1 cellular context compared by ENCODE assay signal in the genomic region with DNA sequence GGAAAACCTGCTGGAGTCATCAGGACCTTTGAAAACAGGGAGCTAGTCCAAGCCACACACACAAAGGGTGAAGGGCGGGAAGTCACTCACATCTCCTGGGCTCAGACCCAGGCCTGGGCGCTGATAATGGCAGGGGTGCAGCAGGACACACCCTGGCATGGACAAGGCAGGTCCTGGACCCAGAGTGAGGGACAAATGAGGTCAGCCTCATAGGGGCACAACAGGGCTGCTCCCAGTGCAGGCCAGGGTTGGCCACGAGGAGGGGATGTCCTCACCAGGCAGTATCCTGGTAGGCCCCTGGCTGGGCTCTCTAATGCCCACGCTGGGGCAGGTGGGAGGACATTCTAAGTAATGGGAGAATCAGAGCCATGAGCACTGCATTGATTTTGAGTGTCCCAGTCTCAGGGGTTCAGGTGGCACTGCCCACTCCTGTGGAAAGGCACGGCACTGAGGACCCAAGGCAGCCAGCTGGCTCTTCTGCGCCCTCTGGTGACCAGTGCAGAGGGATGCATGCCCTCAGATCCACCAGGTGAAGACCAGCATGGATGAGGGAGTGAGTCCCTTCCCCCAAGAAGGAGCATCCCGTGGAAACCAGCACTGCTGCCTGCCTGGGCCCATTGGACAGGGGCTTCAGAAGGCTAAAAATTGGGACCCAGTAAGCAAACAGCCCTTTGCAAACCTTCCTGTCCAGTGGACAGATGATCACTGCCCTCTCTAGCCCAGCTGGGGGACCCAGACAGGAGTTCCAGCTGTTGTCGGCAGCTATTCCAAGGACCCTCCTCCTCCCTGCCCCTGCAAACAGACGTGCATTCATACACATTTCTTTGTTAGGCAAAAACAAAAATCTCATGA.
TF ChIP-seq lines count a peak whose summit lies in the region.

No MANE protein-coding gene starts in this region.

TF ChIP-seq in HepG2, 621 proteins besides CTCF, POLR2A, EP300 and RAD21 (continued from another document and continues in another):
- TF ChIP-seq ZFP91 (CRISPR knock-in tag; IDR thresholded peaks at IDR 0.05; ENCODE audit: borderline replicate concordance) (peak; percentile 38; the same call in 1 of the 2 replicates), HOXA3 (CRISPR knock-in tag; IDR thresholded peaks at IDR 0.05) (peak; percentile 45; the same call in 1 of the 2 replicates), POLR2AphosphoS2 (IDR thresholded peaks at IDR 0.05; ENCODE audit: low read depth, low read length) (no peak), MLLT10 (CRISPR knock-in tag; IDR thresholded peaks at IDR 0.05) (no peak), NRL (CRISPR knock-in tag; IDR thresholded peaks at IDR 0.05; ENCODE audit: borderline replicate concordance) (peak; percentile 75; the same call in 1 of the 2 replicates), SPEN (CRISPR knock-in tag; IDR thresholded peaks at IDR 0.05; ENCODE audit: low read depth) (no peak; the same call in 1 of the 2 replicates), AKAP8 (CRISPR knock-in tag; IDR thresholded peaks at IDR 0.05) (0 out of 2 replicates have a peak, but pooled peaks have one; percentile 44), FOXA3 (CRISPR knock-in tag; IDR thresholded peaks at IDR 0.05) (0 out of 2 replicates have a peak, but pooled peaks have one; percentile 13), ZNF687 (CRISPR knock-in tag; IDR thresholded peaks at IDR 0.05) (peak; percentile 77), SKI (IDR thresholded peaks at IDR 0.05; ENCODE audit: partially characterized antibody) (peak; percentile 29), KLF16 (CRISPR knock-in tag; IDR thresholded peaks at IDR 0.05) (0 out of 4 replicates have a peak, but pooled peaks of 1 of the 2 experiments have one; percentile 39), ZBTB7B (CRISPR knock-in tag; IDR thresholded peaks at IDR 0.05) (0 out of 2 replicates have a peak, but pooled peaks have one; percentile 62), MXD4 (CRISPR knock-in tag; IDR thresholded peaks at IDR 0.05) (0 out of 2 replicates have a peak, but pooled peaks have one; percentile 21), ZBTB7A (CRISPR knock-in tag; IDR thresholded peaks at IDR 0.05) (no peak), MIER3 (CRISPR knock-in tag; IDR thresholded peaks at IDR 0.05; ENCODE audit: borderline replicate concordance) (0 out of 2 replicates have a peak, but pooled peaks have one; percentile 49), IKZF5 (CRISPR knock-in tag; IDR thresholded peaks at IDR 0.05) (peak; percentile 28; the same call in 1 of the 2 replicates), ZBTB38 (CRISPR knock-in tag; IDR thresholded peaks at IDR 0.05) (0 out of 2 replicates have a peak, but pooled peaks have one; percentile 21), ZNF7 (CRISPR knock-in tag; IDR thresholded peaks at IDR 0.05) (no peak), ZNF512B (CRISPR knock-in tag; IDR thresholded peaks at IDR 0.05; ENCODE audit: borderline replicate concordance) (no peak), NR2F6 (IDR thresholded peaks at IDR 0.05) (no peak), NR2F6 (CRISPR knock-in tag; IDR thresholded peaks at IDR 0.05) (peak; percentile 54; the same call in 1 of the 2 replicates), MAX (IDR thresholded peaks at IDR 0.05) (peak; percentile 52; the same call in 1 of the 2 replicates), SOX6 (IDR thresholded peaks at IDR 0.05) (no peak), SOX6 (CRISPR knock-in tag; IDR thresholded peaks at IDR 0.05) (no peak), ERF (CRISPR knock-in tag; IDR thresholded peaks at IDR 0.05) (peak; percentile 47; the same call in 1 of the 2 replicates), THAP11 (CRISPR knock-in tag; IDR thresholded peaks at IDR 0.05) (peak; percentile 63; the same call in 1 of the 2 replicates), ZNF234 (CRISPR knock-in tag; conservative IDR thresholded peaks at IDR 0.05) (no peak), ARNT2 (CRISPR knock-in tag; IDR thresholded peaks at IDR 0.05; ENCODE audit: low read depth) (no peak), ATF7 (IDR thresholded peaks at IDR 0.05) (no peak), ATF7 (CRISPR knock-in tag; IDR thresholded peaks at IDR 0.05) (no peak), ZFX (CRISPR knock-in tag; IDR thresholded peaks at IDR 0.05; ENCODE audit: low read depth) (peak; percentile 60), ELF1 (CRISPR knock-in tag; IDR thresholded peaks at IDR 0.05) (peak; percentile 11; the same call in 1 of the 2 replicates), JUN (CRISPR knock-in tag; IDR thresholded peaks at IDR 0.05) (no peak), TERF1 (CRISPR knock-in tag; IDR thresholded peaks at IDR 0.05) (no peak), TGIF2 (CRISPR knock-in tag; IDR thresholded peaks at IDR 0.05) (0 out of 2 replicates have a peak, but pooled peaks have one; percentile 33)
- TF ChIP-seq, protein P1, sequence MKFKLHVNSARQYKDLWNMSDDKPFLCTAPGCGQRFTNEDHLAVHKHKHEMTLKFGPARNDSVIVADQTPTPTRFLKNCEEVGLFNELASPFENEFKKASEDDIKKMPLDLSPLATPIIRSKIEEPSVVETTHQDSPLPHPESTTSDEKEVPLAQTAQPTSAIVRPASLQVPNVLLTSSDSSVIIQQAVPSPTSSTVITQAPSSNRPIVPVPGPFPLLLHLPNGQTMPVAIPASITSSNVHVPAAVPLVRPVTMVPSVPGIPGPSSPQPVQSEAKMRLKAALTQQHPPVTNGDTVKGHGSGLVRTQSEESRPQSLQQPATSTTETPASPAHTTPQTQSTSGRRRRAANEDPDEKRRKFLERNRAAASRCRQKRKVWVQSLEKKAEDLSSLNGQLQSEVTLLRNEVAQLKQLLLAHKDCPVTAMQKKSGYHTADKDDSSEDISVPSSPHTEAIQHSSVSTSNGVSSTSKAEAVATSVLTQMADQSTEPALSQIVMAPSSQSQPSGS (CRISPR knock-in tag; IDR thresholded peaks at IDR 0.05) = 0 out of 2 replicates have a peak, but pooled peaks have one; percentile 19
- TF ChIP-seq, protein P2, sequence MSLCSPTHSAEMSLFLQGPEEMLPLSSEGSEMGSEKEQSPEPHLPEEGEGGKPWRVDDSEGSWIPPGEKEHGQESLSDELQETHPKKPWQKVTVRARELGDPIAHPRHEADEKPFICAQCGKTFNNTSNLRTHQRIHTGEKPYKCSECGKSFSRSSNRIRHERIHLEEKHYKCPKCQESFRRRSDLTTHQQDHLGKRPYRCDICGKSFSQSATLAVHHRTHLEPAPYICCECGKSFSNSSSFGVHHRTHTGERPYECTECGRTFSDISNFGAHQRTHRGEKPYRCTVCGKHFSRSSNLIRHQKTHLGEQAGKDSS (CRISPR knock-in tag; IDR thresholded peaks at IDR 0.05; ENCODE audit: borderline replicate concordance, low read depth) = peak; percentile 30; the same call in 1 of the 2 replicates
- TF ChIP-seq, protein P3, sequence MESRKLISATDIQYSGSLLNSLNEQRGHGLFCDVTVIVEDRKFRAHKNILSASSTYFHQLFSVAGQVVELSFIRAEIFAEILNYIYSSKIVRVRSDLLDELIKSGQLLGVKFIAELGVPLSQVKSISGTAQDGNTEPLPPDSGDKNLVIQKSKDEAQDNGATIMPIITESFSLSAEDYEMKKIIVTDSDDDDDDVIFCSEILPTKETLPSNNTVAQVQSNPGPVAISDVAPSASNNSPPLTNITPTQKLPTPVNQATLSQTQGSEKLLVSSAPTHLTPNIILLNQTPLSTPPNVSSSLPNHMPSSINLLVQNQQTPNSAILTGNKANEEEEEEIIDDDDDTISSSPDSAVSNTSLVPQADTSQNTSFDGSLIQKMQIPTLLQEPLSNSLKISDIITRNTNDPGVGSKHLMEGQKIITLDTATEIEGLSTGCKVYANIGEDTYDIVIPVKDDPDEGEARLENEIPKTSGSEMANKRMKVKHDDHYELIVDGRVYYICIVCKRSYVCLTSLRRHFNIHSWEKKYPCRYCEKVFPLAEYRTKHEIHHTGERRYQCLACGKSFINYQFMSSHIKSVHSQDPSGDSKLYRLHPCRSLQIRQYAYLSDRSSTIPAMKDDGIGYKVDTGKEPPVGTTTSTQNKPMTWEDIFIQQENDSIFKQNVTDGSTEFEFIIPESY (CRISPR knock-in tag; IDR thresholded peaks at IDR 0.05) = peak; percentile 67
- TF ChIP-seq, protein P4, sequence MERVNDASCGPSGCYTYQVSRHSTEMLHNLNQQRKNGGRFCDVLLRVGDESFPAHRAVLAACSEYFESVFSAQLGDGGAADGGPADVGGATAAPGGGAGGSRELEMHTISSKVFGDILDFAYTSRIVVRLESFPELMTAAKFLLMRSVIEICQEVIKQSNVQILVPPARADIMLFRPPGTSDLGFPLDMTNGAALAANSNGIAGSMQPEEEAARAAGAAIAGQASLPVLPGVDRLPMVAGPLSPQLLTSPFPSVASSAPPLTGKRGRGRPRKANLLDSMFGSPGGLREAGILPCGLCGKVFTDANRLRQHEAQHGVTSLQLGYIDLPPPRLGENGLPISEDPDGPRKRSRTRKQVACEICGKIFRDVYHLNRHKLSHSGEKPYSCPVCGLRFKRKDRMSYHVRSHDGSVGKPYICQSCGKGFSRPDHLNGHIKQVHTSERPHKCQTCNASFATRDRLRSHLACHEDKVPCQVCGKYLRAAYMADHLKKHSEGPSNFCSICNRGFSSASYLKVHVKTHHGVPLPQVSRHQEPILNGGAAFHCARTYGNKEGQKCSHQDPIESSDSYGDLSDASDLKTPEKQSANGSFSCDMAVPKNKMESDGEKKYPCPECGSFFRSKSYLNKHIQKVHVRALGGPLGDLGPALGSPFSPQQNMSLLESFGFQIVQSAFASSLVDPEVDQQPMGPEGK (CRISPR knock-in tag; IDR thresholded peaks at IDR 0.05) = peak; percentile 49; the same call in 1 of the 2 replicates
